12 cellular contexts compared by ENCODE assay signal in the genomic region with DNA sequence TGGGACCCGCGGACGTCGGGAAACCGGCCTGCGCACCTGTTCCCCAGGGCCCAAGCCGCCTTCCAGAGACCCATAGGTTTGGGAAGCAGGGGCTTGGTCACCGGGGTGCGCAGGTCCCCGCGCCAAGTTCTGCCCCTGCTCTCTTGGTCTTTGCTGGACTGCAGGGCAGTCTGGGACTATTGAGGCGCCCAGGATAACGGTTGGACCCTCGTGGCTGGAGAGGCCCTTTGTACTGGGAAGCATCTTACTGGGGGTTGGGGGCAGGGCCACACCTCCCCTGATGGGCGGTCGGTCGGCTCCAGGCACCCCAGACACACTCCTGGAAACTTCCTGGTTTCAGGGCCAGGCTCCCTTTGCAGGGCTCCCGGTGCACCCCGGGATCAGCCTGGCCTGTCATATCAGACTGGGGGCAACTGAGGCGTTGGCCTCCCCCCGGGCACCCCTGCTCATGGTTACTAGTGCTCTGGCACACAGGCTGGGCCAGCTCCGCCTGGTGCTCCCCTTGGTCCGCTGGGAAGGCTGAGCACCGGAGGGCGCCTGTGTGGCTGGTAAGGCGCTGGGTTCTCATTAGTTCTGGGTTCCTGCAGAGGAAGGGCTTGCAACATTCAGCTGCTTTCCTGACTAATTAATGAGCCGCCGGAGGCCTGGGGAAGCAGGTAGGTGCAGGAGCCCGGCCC.
DNase-seq lines count a peak whose midpoint lies in the region; ATAC-seq and TF ChIP-seq lines count a peak whose summit lies in the region.
"Had no signal": no experiment of that assay in that cellular context is flagged by ENCODE, and none has a peak within 500 bp of the region (broad histone marks: within the 10 kb centered on the region; RNA-seq: fewer than 3 reads in every experiment).

No MANE protein-coding gene starts in this region.

- TF ChIP-seq EP300 in upper lobe of left lung (IDR thresholded peaks at IDR 0.05): no peak

- WGBS in upper lobe of left lung, 2 donors: 56% methylated on average over 28 of the region's 29 CpGs; no CpG with 5 or more reads in 1 of the 2 donors

- peak; percentile 47 to 73 for DNase-seq in NCI-H524 (lab: John Stamatoyannopoulos, UW)
- no peak for DNase-seq in NCI-H524 treated with DMSO at 0.1 percent for 48 hours (lab: John Stamatoyannopoulos, UW)
- no peak for DNase-seq in SJSA1 (ENCODE audit: low read depth in 1 of 2, low spot score in 2 of 2)
- no peak for DNase-seq in left lobe of liver (ENCODE audit: low spot score)
- peak in 1 of 2 donors; percentile 59 for DNase-seq in upper lobe of left lung
- DNase-seq in MG63: no peak
- DNase-seq in activated CD4-positive, alpha-beta T cell treated with anti-CD3 and anti-CD28 coated beads for 4 hours: no peak
- DNase-seq: activated naive CD4-positive, alpha-beta T cell treated with Interleukin-2 at 50 U/mL for 16 hours; IMR-90; stimulated activated naive CD4-positive, alpha-beta T cell had no signal

- H3K4me3 ChIP-seq in SJSA1 (peak overlapping the region; percentile 42), upper lobe of left lung (peak overlapping the region in 3 of 4 donors; percentile 39 to 44 (median 42)), MG63 (no peak overlapping the region)

- H3K4me1 ChIP-seq in SJSA1 (replicated peaks) (peaks cover 62% of the 10 kb centered on the region), upper lobe of left lung (peaks cover 0 to 17% (median 6%) of the 10 kb centered on the region in 4 donors)

- H3K27me3 ChIP-seq in SJSA1 (replicated peaks): no peaks in the 10 kb centered on the region
- peaks cover 0 to 15% (median 4%) of the 10 kb centered on the region in 4 donors for H3K27me3 ChIP-seq in upper lobe of left lung
- H3K27me3 ChIP-seq in MG63: peaks cover 18% of the 10 kb centered on the region

- TF ChIP-seq POLR2A in upper lobe of left lung (IDR thresholded peaks at IDR 0.05): no peak

- H3K36me3 ChIP-seq in SJSA1 (peaks cover 6% of the 10 kb centered on the region; the same call in 1 of the 2 replicates), upper lobe of left lung (no peaks in the 10 kb centered on the region), MG63 (no peaks in the 10 kb centered on the region)
- H3K36me3 ChIP-seq: left lung had no signal

- peak; percentile 10 for ATAC-seq in left lobe of liver
- no peak for ATAC-seq in upper lobe of left lung (ENCODE audit: low FRiP score in 2 of 2)
- no peak for ATAC-seq in GM21737 (IDR thresholded peaks at IDR 0.05; ENCODE audit: unreplicated experiment)

- H3K27ac ChIP-seq in SJSA1 (no peak overlapping the region), upper lobe of left lung (no peak overlapping the region)
- H3K27ac ChIP-seq: left lung had no signal

- H3K9me3 ChIP-seq in SJSA1 (replicated peaks): peaks cover 4% of the 10 kb centered on the region; the same call in 1 of the 2 replicates
- H3K9me3 ChIP-seq in upper lobe of left lung: no peaks in the 10 kb centered on the region
- H3K9me3 ChIP-seq in MG63: no peaks in the 10 kb centered on the region
- H3K9me3 ChIP-seq: left lung had no signal

- TF ChIP-seq CTCF in upper lobe of left lung (IDR thresholded peaks at IDR 0.05): peak in 1 of 6 experiments; percentile 5

Comparison
In these comparisons a context has a peak if more than half of its experiments do, and no peak if none do; other contexts are left out.
1. DNase-seq: peak in NCI-H524 (2 of 2); none in NCI-H524 treated with DMSO at 0.1 percent for 48 hours (single experiment), SJSA1 (0 of 2), left lobe of liver (single experiment), MG63 (single experiment) and activated CD4-positive, alpha-beta T cell treated with anti-CD3 and anti-CD28 coated beads for 4 hours (0 of 2).